In the genomic region with DNA sequence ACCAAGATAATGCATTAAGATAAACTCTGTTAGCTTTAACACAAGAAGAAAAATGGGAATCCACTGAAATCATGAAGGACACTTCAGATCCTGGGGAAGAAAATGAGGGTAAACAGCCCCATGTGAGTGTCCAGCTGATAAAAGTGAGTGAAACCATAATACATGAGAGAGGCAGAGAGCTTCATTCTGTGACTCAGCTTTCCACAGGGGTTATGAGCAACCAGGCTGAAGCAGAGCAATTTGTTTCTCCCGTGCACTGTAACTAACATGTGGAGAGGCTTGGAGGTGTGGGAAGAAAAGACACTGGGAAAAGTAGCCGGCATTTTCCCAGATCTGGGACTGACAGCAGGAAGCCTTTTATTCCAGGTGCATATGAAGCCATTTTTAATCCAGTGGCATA, we compare ENCODE assay signal across 15 cellular contexts.
"Had no signal": no experiment of that assay in that cellular context is flagged by ENCODE, and none has a peak within 500 bp of the region (broad histone marks: within the 10 kb centered on the region; RNA-seq: fewer than 3 reads in every experiment).

No MANE protein-coding gene starts in this region.

- H3K27me3 ChIP-seq: body of pancreas, colonic mucosa, neutrophil, pancreas had no signal

- H3K27ac ChIP-seq: body of pancreas, colonic mucosa, neutrophil, pancreas had no signal

- DNase-seq: activated B cell treated with CpG ODN at 0.5 μM for 24 hours; activated CD4-positive, alpha-beta memory T cell treated with anti-CD3 and anti-CD28 coated beads, Interleukin-2, amount 10 ng/mL, durations not matched to agents 7 days and 5 days; activated CD4-positive, alpha-beta T cell treated with anti-CD3 and anti-CD28 coated beads for 4 hours; activated CD8-positive, alpha-beta memory T cell treated with anti-CD3 and anti-CD28 coated beads, Interleukin-2, amount 10 ng/mL, durations not matched to agents 7 days and 5 days; amniotic stem cell; body of pancreas; colonic mucosa; erythroblast; left ventricle myocardium superior; naive thymus-derived CD8-positive, alpha-beta T cell; pancreas; stimulated activated CD4-positive, alpha-beta T cell treated with anti-CD3 and anti-CD28 coated beads, Interleukin-4, amount 100 ng/mL, for 4 hours; stimulated activated naive B cell treated with anti-CD40 and anti-IgM and Interleukin-4, amounts not matched to agents 10 μg/mL and 1 μg/mL and 100 μg/mL, for 72 hours had no signal

- H3K9me3 ChIP-seq: body of pancreas, colonic mucosa, neutrophil, pancreas had no signal

- H3K36me3 ChIP-seq: colonic mucosa, neutrophil, pancreas had no signal

- ATAC-seq: activated CD8-positive, alpha-beta memory T cell treated with anti-CD3 and anti-CD28 coated beads, Interleukin-2, amount 10 ng/mL, durations not matched to agents 7 days and 5 days; body of pancreas; left ventricle myocardium superior; naive thymus-derived CD8-positive, alpha-beta T cell; pancreas; sciatic nerve; stimulated activated naive B cell treated with anti-CD40 and anti-IgM and Interleukin-4, amounts not matched to agents 10 μg/mL and 1 μg/mL and 100 μg/mL, for 72 hours had no signal

- H3K4me3 ChIP-seq: body of pancreas, colonic mucosa, pancreas had no signal

- H3K4me1 ChIP-seq: body of pancreas, colonic mucosa, pancreas had no signal
